9 cellular contexts compared by ENCODE assay signal in the genomic region with DNA sequence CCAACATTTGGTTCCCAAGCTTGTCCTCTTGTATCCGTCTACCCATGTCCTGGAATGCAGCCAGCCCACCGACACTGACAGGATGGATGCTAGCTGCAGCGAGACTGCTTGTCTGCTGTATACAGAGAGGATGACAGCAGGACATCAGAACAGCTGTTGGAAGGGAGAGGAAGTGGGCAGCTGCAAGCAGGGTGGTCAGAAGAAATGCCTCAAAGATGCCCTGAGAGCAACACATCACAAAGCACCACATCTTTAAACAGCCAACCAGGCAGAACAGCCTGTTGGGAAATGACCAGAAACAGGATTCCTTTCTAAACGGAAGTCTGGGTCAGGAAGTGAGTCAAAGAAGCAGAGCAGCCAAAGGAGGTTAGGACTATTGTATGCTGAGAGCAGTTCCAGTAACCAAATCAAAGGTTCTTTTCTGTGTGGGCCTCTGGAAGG.
DNase-seq lines count a peak whose midpoint lies in the region; ATAC-seq and TF ChIP-seq lines count a peak whose summit lies in the region.
"Had no signal": no experiment of that assay in that cellular context is flagged by ENCODE, and none has a peak within 500 bp of the region (broad histone marks: within the 10 kb centered on the region; RNA-seq: fewer than 3 reads in every experiment).

No MANE protein-coding gene starts in this region.

- BruUV-seq in PC-9 (replicated peaks; lab: Mats Ljungman, UMichigan) = no TSS peak

- H3K9me2 ChIP-seq in GM23338 (ENCODE audit: insufficient read depth) = no peaks in the 10 kb centered on the region
- no peaks in the 10 kb centered on the region for H3K9me2 ChIP-seq in PC-9 (ENCODE audit: insufficient read depth)

- no peak overlapping the region for H3K27ac Mint-ChIP-seq in GM23338

- H3K27me3 ChIP-seq in GM23338 (ENCODE audit: insufficient read depth) (no peaks in the 10 kb centered on the region), H7 (ENCODE audit: control insufficient read depth, insufficient read depth, low read length) (no peaks in the 10 kb centered on the region), dorsolateral prefrontal cortex (no peaks in the 10 kb centered on the region), PC-9 (ENCODE audit: insufficient read depth, low read depth) (no peaks in the 10 kb centered on the region)
- H3K27me3 ChIP-seq: cardiac muscle cell had no signal

- ATAC-seq in GM23338 = no peak

- CTCF ChIA-PET in RWPE1 (lab: Yijun Ruan, JAX) = no interaction called here
- CTCF ChIA-PET in PC-9 (lab: Charles Lee) = no interaction called here

- no peak overlapping the region for H3K4me3 Mint-ChIP-seq in GM23338

- no peak overlapping the region for H3K4me3 ChIP-seq in GM12864 (ENCODE audit: low read depth, low read length)
- H3K4me3 ChIP-seq in GM23338 = no peak overlapping the region
- H3K4me3 ChIP-seq in H7 (ENCODE audit: insufficient read depth, low read depth, low read length) = no peak overlapping the region
- no peak overlapping the region for H3K4me3 ChIP-seq in dorsolateral prefrontal cortex
- H3K4me3 ChIP-seq in PC-9 = no peak overlapping the region
- H3K4me3 ChIP-seq: cardiac muscle cell had no signal

- H2AFZ ChIP-seq in GM23338 (peak overlapping the region; percentile 18; the same call in 1 of the 2 replicates), PC-9 (no peak overlapping the region)

- H3F3A ChIP-seq in GM23338 (replicated peaks; ENCODE audit: low read depth) (no peaks in the 10 kb centered on the region), PC-9 (ENCODE audit: insufficient read depth, low read depth) (no peaks in the 10 kb centered on the region)

- DNase-seq in GM12864 (ENCODE audit: low read depth) (peak; percentile 18), GM23338 (ENCODE audit: low spot score) (no peak), RWPE1 (ENCODE audit: low spot score) (peak; percentile 44), islet precursor cell (peak; percentile 67), H7 (no peak), dorsolateral prefrontal cortex (no peak), PC-9 (no peak), NCI-H2107 treated with DMSO at 0.1 percent for 48 hours (lab: John Stamatoyannopoulos, UW; ENCODE audit: unreplicated experiment) (no peak)

- peaks cover 4% of the 10 kb centered on the region for H3K27me3 Mint-ChIP-seq in GM23338 (ENCODE audit: insufficient read depth, low read depth, poor library complexity)

- H3K27ac ChIP-seq in GM23338 (ENCODE audit: low read depth) (no peak overlapping the region), RWPE1 (no peak overlapping the region), dorsolateral prefrontal cortex (no peak overlapping the region), PC-9 (no peak overlapping the region)
- H3K27ac ChIP-seq: cardiac muscle cell had no signal

- POLR2A ChIA-PET in RWPE1 (lab: Yijun Ruan, JAX; ENCODE audit: low non-redundant PET) = no interaction called here
- POLR2A ChIA-PET in PC-9 (lab: Charles Lee; ENCODE audit: unreplicated experiment) = no interaction called here

- H3K4me1 ChIP-seq in GM23338 (ENCODE audit: insufficient read depth) (peaks cover 7% of the 10 kb centered on the region), PC-9 (replicated peaks; ENCODE audit: insufficient read depth) (no peaks in the 10 kb centered on the region)

- intact Hi-C loops in dorsolateral prefrontal cortex (cut with DNase I) = no loop called here
- intact Hi-C loops in PC-9 (cut with micrococcal nuclease; ENCODE audit: unreplicated experiment) = no loop called here

- H4K20me1 ChIP-seq in GM23338 (replicated peaks; ENCODE audit: insufficient read depth) (no peaks in the 10 kb centered on the region), PC-9 (ENCODE audit: insufficient read depth) (no peaks in the 10 kb centered on the region)

- no peaks in the 10 kb centered on the region for H3K9me3 Mint-ChIP-seq in GM23338

- no peak for TF ChIP-seq CTCF in GM12864 (IDR thresholded peaks at IDR 0.05; ENCODE audit: low read depth, low read length, missing control alignments)
- no peak for TF ChIP-seq CTCF in GM23338 (conservative IDR thresholded peaks at IDR 0.05; ENCODE audit: low read depth in 2 of 2)
- no peak for TF ChIP-seq CTCF in RWPE1 (conservative IDR thresholded peaks at IDR 0.05; ENCODE audit: low read depth)
- no peak for TF ChIP-seq CTCF in dorsolateral prefrontal cortex (IDR thresholded peaks at IDR 0.05 in 54 of 56, conservative IDR thresholded peaks at IDR 0.05 in 2 of 56; ENCODE audit: low read depth in 1 of 56, partially characterized antibody in 56 of 56)
- no peak for TF ChIP-seq CTCF in PC-9 (conservative IDR thresholded peaks at IDR 0.05)

- peaks cover 15% of the 10 kb centered on the region for H3K4me1 Mint-ChIP-seq in GM23338

- H3K4me2 ChIP-seq in GM23338 (no peak overlapping the region), PC-9 (no peak overlapping the region)

- H3K79me2 ChIP-seq in GM23338 (replicated peaks; ENCODE audit: insufficient read depth) = no peaks in the 10 kb centered on the region
- H3K79me2 ChIP-seq in PC-9 (ENCODE audit: low read depth) = no peaks in the 10 kb centered on the region

- no peaks in the 10 kb centered on the region for H3K36me3 Mint-ChIP-seq in GM23338 (ENCODE audit: low read depth)

- H3K36me3 ChIP-seq in GM23338 (ENCODE audit: insufficient read depth) = no peaks in the 10 kb centered on the region
- H3K36me3 ChIP-seq in H7 (replicated peaks; ENCODE audit: control insufficient read depth, insufficient read depth, low read length) = no peaks in the 10 kb centered on the region
- no peaks in the 10 kb centered on the region for H3K36me3 ChIP-seq in PC-9 (ENCODE audit: low read depth)
- H3K36me3 ChIP-seq: cardiac muscle cell had no signal

- no peaks in the 10 kb centered on the region for H3K9me3 ChIP-seq in PC-9 (ENCODE audit: insufficient read depth, low read depth)

TF ChIP-seq in GM23338, 12 proteins besides CTCF, POLR2A, EP300 and RAD21:
- TF ChIP-seq POLR2AphosphoS5 (IDR thresholded peaks at IDR 0.05; ENCODE audit: low read depth) = no peak
- no peak for TF ChIP-seq EZH2phosphoT487 (IDR thresholded peaks at IDR 0.05; ENCODE audit: unreplicated experiment)
- no peak for TF ChIP-seq EZH2 (IDR thresholded peaks at IDR 0.05; ENCODE audit: low read depth, unreplicated experiment)
- no peak for TF ChIP-seq ZNF114 (CRISPR knock-in tag; IDR thresholded peaks at IDR 0.05)
- no peak for TF ChIP-seq STAT1 (IDR thresholded peaks at IDR 0.05; ENCODE audit: unreplicated experiment)

Comparison
In these comparisons a context has a peak if more than half of its experiments do, and no peak if none do; other contexts are left out.
1. DNase-seq: peak in GM12864 (single experiment), RWPE1 (single experiment) and islet precursor cell (single experiment); none in GM23338 (single experiment), H7 (single experiment), dorsolateral prefrontal cortex (0 of 10), PC-9 (0 of 2) and NCI-H2107 treated with DMSO at 0.1 percent for 48 hours (single experiment).